In the genomic region with DNA sequence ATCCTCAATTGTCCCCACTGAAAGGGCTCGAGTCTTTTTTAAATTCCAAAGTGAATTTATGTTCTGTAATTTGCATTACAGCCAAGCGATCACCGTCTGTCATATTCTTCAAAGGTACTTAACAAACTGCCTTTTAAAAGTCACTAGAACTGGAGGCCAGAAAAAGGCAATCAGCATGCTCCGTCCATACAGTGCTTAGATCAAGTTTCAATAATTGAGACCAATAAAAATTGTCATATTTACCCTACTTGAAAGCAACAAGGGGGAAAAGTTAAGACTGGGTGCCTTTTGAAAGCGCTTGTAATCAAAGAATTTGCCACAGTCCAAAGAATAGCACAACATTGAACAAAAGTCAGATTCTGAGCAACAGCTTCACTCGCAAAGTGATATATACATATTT, we compare ENCODE assay signal across 8 cellular contexts. TPM values are rescaled to one million over a fixed set of nuclear protein-coding genes. Genes with fewer than 3 reads are reported as not detected.
A peak's percentile ranks its signal among the peaks of the same experiment; 100 is the strongest.
DNase-seq lines count a peak whose midpoint lies in the region; ATAC-seq, FAIRE-seq and TF ChIP-seq lines count a peak whose summit lies in the region.

No MANE protein-coding gene starts in this region.

- ATAC-seq in T-cell (replicated peaks in 1 of 4) (no peak), gastroesophageal sphincter (no peak), HG02678 (IDR thresholded peaks at IDR 0.05; ENCODE audit: unreplicated experiment) (no peak), HG02981 (IDR thresholded peaks at IDR 0.05; ENCODE audit: unreplicated experiment) (no peak)

- no peak for TF ChIP-seq EP300 in gastroesophageal sphincter (IDR thresholded peaks at IDR 0.05)

- intact Hi-C loops in spleen (cut with DNase I; ENCODE audit: low total_unique reads): loop anchor here (10.0 kb wide), 1 partner anchor 222 kb away; no protein-coding TSS in a partner anchor

- peak overlapping the region; percentile 84 to 97 (median 92) for H3K27ac ChIP-seq in gastroesophageal sphincter
- H3K27ac ChIP-seq in spleen: peak overlapping the region in 7 of 8 donors; percentile 85 to 91 (median 88)

- H3K27me3 ChIP-seq in gastroesophageal sphincter (no peaks in the 10 kb centered on the region), spleen (replicated peaks in 1 of 7) (peaks cover 0 to 45% (median 3%) of the 10 kb centered on the region in 7 donors)

- POLR2A ChIA-PET in T-cell (lab: Charles Lee): interaction anchor here in 1 of 2 donors (0.6 kb wide), 1 partner anchor 48 kb away, joined by 6 read pairs; no protein-coding TSS in a partner anchor

- H3K36me3 ChIP-seq in gastroesophageal sphincter (no peaks in the 10 kb centered on the region), spleen (no peaks in the 10 kb centered on the region)

- CTCF ChIA-PET in T-cell (lab: Charles Lee): interaction anchor here in 1 of 2 donors (0.5 kb wide), 1 partner anchor 14 kb away, joined by 5 read pairs; no protein-coding TSS in a partner anchor

- peaks cover 50 to 57% of the 10 kb centered on the region in 2 donors for H3K27me3 Mint-ChIP-seq in T-cell

- no peak for TF ChIP-seq POLR2A in gastroesophageal sphincter (IDR thresholded peaks at IDR 0.05)
- TF ChIP-seq POLR2A in spleen (IDR thresholded peaks at IDR 0.05): no peak
- no peak for TF ChIP-seq POLR2A in GM12891 (IDR thresholded peaks at IDR 0.05; ENCODE audit: low read depth, low read length)

- H3K4me1 Mint-ChIP-seq in T-cell: peaks cover 12 to 35% (median 26%) of the 10 kb centered on the region in 3 donors

- 29 to 32% methylated on average over 6 of the region's 6 CpGs for WGBS in gastroesophageal sphincter (ENCODE audit: low coverage in 1 of 2), 2 donors
- WGBS in spleen, 5 donors: 57 to 74% (median 68%) methylated on average over 6 of the region's 6 CpGs

- peak overlapping the region in 1 of 2 donors; percentile 71 for H3K27ac Mint-ChIP-seq in T-cell

- DNase-seq in DMS79 treated with DMSO at 0.1 percent for 48 hours (lab: John Stamatoyannopoulos, UW): peak; percentile 38
- no peak for DNase-seq in DMS79 (lab: John Stamatoyannopoulos, UW)
- DNase-seq in T-cell: no peak
- no peak for DNase-seq in spleen
- no peak for DNase-seq in GM12891 (ENCODE audit: insufficient read length, low spot score)

- H3K9me3 ChIP-seq in gastroesophageal sphincter (no peaks in the 10 kb centered on the region), spleen (no peaks in the 10 kb centered on the region)

- peak overlapping the region; percentile 83 to 92 (median 90) for H3K4me3 Mint-ChIP-seq in T-cell

- FAIRE-seq in GM12891 (lab: Jason Lieb, UNC): no peak

- H3K4me3 ChIP-seq in gastroesophageal sphincter (peak overlapping the region; percentile 91 to 98), spleen (peak overlapping the region in 7 of 8 donors; percentile 45 to 92 (median 74))

- H3K36me3 Mint-ChIP-seq in T-cell: no peaks in the 10 kb centered on the region

- peaks cover 0 to 84% (median 14%) of the 10 kb centered on the region in 3 donors for H3K4me1 ChIP-seq in gastroesophageal sphincter
- peaks cover 9 to 81% (median 42%) of the 10 kb centered on the region in 6 donors for H3K4me1 ChIP-seq in spleen

- H3K9me3 Mint-ChIP-seq in T-cell: no peaks in the 10 kb centered on the region

- no peak for TF ChIP-seq CTCF in gastroesophageal sphincter (IDR thresholded peaks at IDR 0.05)
- no peak for TF ChIP-seq CTCF in spleen (IDR thresholded peaks at IDR 0.05 in 8 of 11, conservative IDR thresholded peaks at IDR 0.05 in 3 of 11)

TF ChIP-seq in GM12891, 5 proteins besides CTCF, POLR2A, EP300 and RAD21:
- no peak for TF ChIP-seq SPI1 (IDR thresholded peaks at IDR 0.05; ENCODE audit: low read depth, low read length)
- no peak for TF ChIP-seq POU2F2 (IDR thresholded peaks at IDR 0.05; ENCODE audit: low read depth, low read length)
- TF ChIP-seq TAF1 (IDR thresholded peaks at IDR 0.05; ENCODE audit: low read depth, low read length): no peak
- TF ChIP-seq POLR2AphosphoS5 (IDR thresholded peaks at IDR 0.05; ENCODE audit: low read depth, low read length): no peak
- no peak for TF ChIP-seq PAX5 (IDR thresholded peaks at IDR 0.05; ENCODE audit: insufficient read depth, low read length, severe bottlenecking)
TF ChIP-seq in GM12891: peak in this region for 0.

RNA-seq across cellular contexts. Expression of a gene that starts 9.0 kb away (rescaled TPM):
- total RNA-seq in T-cell (1 to 10 TPM in 3 of 5 donors, under 1 TPM in 2; 0.35 to 2.1 (median 1.0) TPM), gastroesophageal sphincter (10 to 100 TPM; 24.0 to 47.1 (median 29.5) TPM), spleen (10 to 100 TPM in 6 of 7 donors, 1 to 10 TPM in 1; 9.1 to 18.5 (median 12.5) TPM)
- 1 to 10 TPM in 1 of 3 donors, under 1 TPM in 2; 0.47 to 1.5 (median 0.52) TPM for polyA plus RNA-seq in spleen
- 2.8 TPM for polyA plus RNA-seq in GM12891 (2012; ENCODE audit: low read depth, missing spikeins)
